Comparison of ENCODE assay signal across 8 cellular contexts in genomic region chr12:54017027-54017788, GRCh38. TPM values are rescaled to one million over a fixed set of nuclear protein-coding genes. Genes with fewer than 3 reads are reported as not detected.
A peak's percentile ranks its signal among the peaks of the same experiment; 100 is the strongest.
DNase-seq lines count a peak whose midpoint lies in the region; ATAC-seq and TF ChIP-seq lines count a peak whose summit lies in the region.

No MANE protein-coding gene starts in this region.

- H3K9me2 ChIP-seq in Karpas-422 (replicated peaks; ENCODE audit: insufficient read depth, low read length) = no peaks in the 10 kb centered on the region

- no peak for TF ChIP-seq CTCF in GM10266 (IDR thresholded peaks at IDR 0.05; ENCODE audit: control insufficient read depth, insufficient read depth, low read depth, missing control alignments)
- TF ChIP-seq CTCF in VCaP (conservative IDR thresholded peaks at IDR 0.05) = 0 out of 2 replicates have a peak, but pooled peaks have one; percentile 20

- H3K9me3 ChIP-seq in Karpas-422 (ENCODE audit: low read length) = no peaks in the 10 kb centered on the region

- peaks cover 19% of the 10 kb centered on the region for H3K4me1 ChIP-seq in Karpas-422 (ENCODE audit: low read length)

- intact Hi-C loops in left ventricle myocardium superior (cut with micrococcal nuclease) = no loop called here

- H3K79me2 ChIP-seq in Karpas-422 (ENCODE audit: low read length) = no peaks in the 10 kb centered on the region

- peak overlapping the region; percentile 75 for H3K4me3 ChIP-seq in Karpas-422 (ENCODE audit: low read length)
- peak overlapping the region; percentile 35 to 61 (median 45) for H3K4me3 ChIP-seq in skin epidermis

- no peaks in the 10 kb centered on the region for H3K27me3 ChIP-seq in Karpas-422 (ENCODE audit: low read length)

- H4K20me1 ChIP-seq in Karpas-422 (ENCODE audit: insufficient read depth, low read depth, low read length) = no peaks in the 10 kb centered on the region

- no peaks in the 10 kb centered on the region for H3K36me3 ChIP-seq in Karpas-422 (ENCODE audit: insufficient read depth, low read length)

- peak overlapping the region; percentile 69 for H3K27ac ChIP-seq in Karpas-422 (ENCODE audit: low read length)
- peak overlapping the region; percentile 97 for H3K27ac ChIP-seq in VCaP
- H3K27ac ChIP-seq in skin epidermis = peak overlapping the region in 19 of 21 experiments; percentile 36 to 98 (median 87)

- H3K9ac ChIP-seq in Karpas-422 (ENCODE audit: low read length) = peak overlapping the region; percentile 68

- DNase-seq in GM10266 (ENCODE audit: extremely low spot score) = peak; percentile 64
- DNase-seq in Karpas-422 = peak; percentile 70
- DNase-seq in left ventricle myocardium superior = no peak
- no peak for DNase-seq in CD1c-positive myeloid dendritic cell (ENCODE audit: extremely low spot score)
- DNase-seq in cortex of kidney (lab: John Stamatoyannopoulos, UW) = no peak

- peak; percentile 28 for ATAC-seq in GM21786 (IDR thresholded peaks at IDR 0.05; ENCODE audit: unreplicated experiment)
- peak; percentile 59 for ATAC-seq in left ventricle myocardium superior

- H2AFZ ChIP-seq in Karpas-422 (ENCODE audit: low read length) = peak overlapping the region; percentile 44; the same call in 1 of the 2 replicates

- H3K4me2 ChIP-seq in Karpas-422 (ENCODE audit: low read depth, low read length, poor library complexity, severe bottlenecking) = peak overlapping the region; percentile 98

RNA-seq across cellular contexts. Expression of gene HOXC8, which starts 8.4 kb away (rescaled TPM):
- not detected in 2 replicates for total RNA-seq in Karpas-422 (2014; rRNA removed; shearing (Covaris generic); ENCODE audit: low replicate concordance)
- total RNA-seq in left ventricle myocardium superior = not detected

RNA-seq across cellular contexts. Expression of gene HOXC6, which starts 11.0 kb away (rescaled TPM):
- total RNA-seq in Karpas-422 (2014; rRNA removed; shearing (Covaris generic); ENCODE audit: low replicate concordance) = not detected in 2 replicates
- total RNA-seq in left ventricle myocardium superior = 0.15 TPM

RNA-seq across cellular contexts. Expression of gene HOXC5, which starts 15.6 kb away (rescaled TPM):
- not detected in 2 replicates for total RNA-seq in Karpas-422 (2014; rRNA removed; shearing (Covaris generic); ENCODE audit: low replicate concordance)
- total RNA-seq in left ventricle myocardium superior = not detected

RNA-seq across cellular contexts. Expression of gene HOXC9, which starts 17.2 kb away (rescaled TPM):
- total RNA-seq in Karpas-422 (2014; rRNA removed; shearing (Covaris generic); ENCODE audit: low replicate concordance) = not detected in 2 replicates
- not detected for total RNA-seq in left ventricle myocardium superior

RNA-seq across cellular contexts. Expression of gene HOXC10, which starts 32.3 kb away (rescaled TPM):
- not detected in 2 replicates for total RNA-seq in Karpas-422 (2014; rRNA removed; shearing (Covaris generic); ENCODE audit: low replicate concordance)
- total RNA-seq in left ventricle myocardium superior = not detected

Comparison
In these comparisons a context has a peak if more than half of its experiments do, and no peak if none do; other contexts are left out.
1. DNase-seq: peak in GM10266 (single experiment) and Karpas-422 (single experiment); none in left ventricle myocardium superior (single experiment), CD1c-positive myeloid dendritic cell (single experiment) and cortex of kidney (single experiment).
2. Peak in every context shown above with its lines, with median percentiles within 50 percentile points of each other: H3K27ac ChIP-seq.